Comparison of ENCODE assay signal across 11 cellular contexts in genomic region chr11:110196241-110196754, GRCh38.
DNase-seq lines count a peak whose midpoint lies in the region; ATAC-seq, FAIRE-seq and TF ChIP-seq lines count a peak whose summit lies in the region.
"Had no signal": no experiment of that assay in that cellular context is flagged by ENCODE, and none has a peak within 500 bp of the region (broad histone marks: within the 10 kb centered on the region; RNA-seq: fewer than 3 reads in every experiment).

No MANE protein-coding gene starts in this region.

- H3K4me1 ChIP-seq in BLaER1 treated with 17β-estradiol and CSF1 and Interleukin-3, amounts not matched to agents 10 nM and 100 nM = peaks cover 0 to 30% (median 7%) of the 10 kb centered on the region in 10 experiments; a peak in 10 of 20 replicates
- H3K4me1 ChIP-seq in endothelial cell of umbilical vein (ENCODE audit: control insufficient read depth, extremely low read depth, insufficient read depth, low read length) = peaks cover 36% of the 10 kb centered on the region
- H3K4me1 ChIP-seq in mucosa of descending colon (ENCODE audit: low read depth) = no peaks in the 10 kb centered on the region

- BruUV-seq in endothelial cell of umbilical vein (replicated peaks; lab: Mats Ljungman, UMichigan) = no TSS peak

- peaks cover 5 to 19% (median 10%) of the 10 kb centered on the region in 11 experiments; a peak in 14 of 22 replicates for H3K9me3 ChIP-seq in BLaER1 treated with 17β-estradiol and CSF1 and Interleukin-3, amounts not matched to agents 10 nM and 100 nM (replicated peaks in 1 of 11)
- H3K9me3 ChIP-seq in endothelial cell of umbilical vein (replicated peaks; ENCODE audit: control insufficient read depth, insufficient read depth, low read length) (no peaks in the 10 kb centered on the region), mucosa of descending colon (no peaks in the 10 kb centered on the region)
- H3K9me3 ChIP-seq: ovary had no signal

- dilution Hi-C loops in endothelial cell of umbilical vein (cut with MboI; ENCODE audit: extremely low pct_ligation_motif_present, low sequenced_read_pairs) = no loop called here

- no peaks in the 10 kb centered on the region for H3K27me3 ChIP-seq in BLaER1 treated with 17β-estradiol and CSF1 and Interleukin-3, amounts not matched to agents 10 nM and 100 nM
- H3K27me3 ChIP-seq in endothelial cell of umbilical vein (ENCODE audit: control insufficient read depth in 2 of 2, insufficient read depth in 2 of 2, low read length in 2 of 2) = no peaks in the 10 kb centered on the region
- H3K27me3 ChIP-seq: ovary had no signal

- H3K27ac ChIP-seq in BLaER1 treated with 17β-estradiol and CSF1 and Interleukin-3, amounts not matched to agents 10 nM and 100 nM = no peak overlapping the region
- peak overlapping the region; percentile 78 for H3K27ac ChIP-seq in endothelial cell of umbilical vein (ENCODE audit: insufficient read depth, low read depth, low read length)
- H3K27ac ChIP-seq: coronary artery, ovary had no signal

- POLR2A ChIA-PET in endothelial cell of umbilical vein (lab: Charles Lee) = no interaction called here

- H3K4me3 ChIP-seq in BLaER1 treated with 17β-estradiol and CSF1 and Interleukin-3, amounts not matched to agents 10 nM and 100 nM = no peak overlapping the region
- H3K4me3 ChIP-seq in endothelial cell of umbilical vein (replicated peaks in 1 of 3; ENCODE audit: insufficient read depth in 1 of 3, low read depth in 1 of 3, low read length in 3 of 3) = no peak overlapping the region
- H3K4me3 ChIP-seq in mucosa of descending colon = no peak overlapping the region
- H3K4me3 ChIP-seq: coronary artery, ovary had no signal

- CTCF ChIA-PET in endothelial cell of umbilical vein (lab: Charles Lee) = interaction anchor here (0.9 to 7.0 kb wide), 8 partner anchors 38 to 257 kb away, joined by 3 to 143 read pairs (median 4); partner anchors contain the start of genes FDX1 and ZC3H12C

- H3K36me3 ChIP-seq in BLaER1 treated with 17β-estradiol and CSF1 and Interleukin-3, amounts not matched to agents 10 nM and 100 nM = no peaks in the 10 kb centered on the region
- H3K36me3 ChIP-seq in endothelial cell of umbilical vein (ENCODE audit: control insufficient read depth in 2 of 2, extremely low read depth in 1 of 2, insufficient read depth in 2 of 2, low read length in 2 of 2) (no peaks in the 10 kb centered on the region), mucosa of descending colon (ENCODE audit: low read depth) (no peaks in the 10 kb centered on the region)
- H3K36me3 ChIP-seq: ovary had no signal

- H3K4me2 ChIP-seq in BLaER1 treated with 17β-estradiol and CSF1 and Interleukin-3, amounts not matched to agents 10 nM and 100 nM = peak overlapping the region in 6 of 11 experiments; percentile 2 to 51 (median 28); a peak in 7 of 22 replicates
- H3K4me2 ChIP-seq in endothelial cell of umbilical vein (ENCODE audit: insufficient read depth, low read length) = peak overlapping the region; percentile 45

- no peak overlapping the region for H3K9ac ChIP-seq in BLaER1 treated with 17β-estradiol and CSF1 and Interleukin-3, amounts not matched to agents 10 nM and 100 nM
- H3K9ac ChIP-seq in endothelial cell of umbilical vein (replicated peaks; ENCODE audit: extremely low read depth, insufficient read depth, low read length) = peak overlapping the region; percentile 33

- no peaks in the 10 kb centered on the region for H3K9me1 ChIP-seq in endothelial cell of umbilical vein (replicated peaks; ENCODE audit: control insufficient read depth, extremely low read depth, insufficient read depth, low read length)

- H2AFZ ChIP-seq in endothelial cell of umbilical vein (ENCODE audit: low read depth, low read length) = no peak overlapping the region

- intact Hi-C loops in endothelial cell of umbilical vein (cut with micrococcal nuclease) (loop anchor here (1.0 to 2.0 kb wide), 2 partner anchors 22 to 47 kb away; no protein-coding TSS in a partner anchor), mucosa of descending colon (cut with DNase I, micrococcal nuclease) (loop anchor here in 1 of 2 donors (10.0 kb wide), 1 partner anchor 251 kb away; no protein-coding TSS in a partner anchor)

- TF ChIP-seq POLR2A in endothelial cell of umbilical vein (IDR thresholded peaks at IDR 0.05; ENCODE audit: low read depth, low read length) = peak; percentile 42
- no peak for TF ChIP-seq POLR2A in GM12891 (IDR thresholded peaks at IDR 0.05; ENCODE audit: low read depth, low read length)

- FAIRE-seq in endothelial cell of umbilical vein (lab: Jason Lieb, UNC) = peak; percentile 87
- no peak for FAIRE-seq in GM12891 (lab: Jason Lieb, UNC)

- peak; percentile 65 for ATAC-seq in mucosa of descending colon
- ATAC-seq in HG03432 (IDR thresholded peaks at IDR 0.05; ENCODE audit: unreplicated experiment) = no peak
- no peak for ATAC-seq in HG03045 (IDR thresholded peaks at IDR 0.05; ENCODE audit: unreplicated experiment)

- DNase-seq in LoVo (ENCODE audit: low spot score) (peak; percentile 83), endothelial cell of umbilical vein (ENCODE audit: low read depth, low spot score) (peak; percentile 45), mucosa of descending colon (no peak), GM12891 (ENCODE audit: insufficient read length, low spot score) (no peak)
- DNase-seq in stimulated activated CD4-positive, alpha-beta T cell treated with anti-CD3 and anti-CD28 coated beads, Interleukin-12 subunit alpha, Interleukin-12 subunit beta, amount 100 ng/mL, for 4 hours = no peak
- DNase-seq: DMS 273 treated with DMSO at 0.1 percent for 48 hours, ovary had no signal

- no peak for TF ChIP-seq CTCF in endothelial cell of umbilical vein (IDR thresholded peaks at IDR 0.05; ENCODE audit: extremely low read depth in 1 of 2, insufficient read depth in 1 of 2, low read depth in 1 of 2, low read length in 2 of 2)
- no peak for TF ChIP-seq CTCF in mucosa of descending colon (IDR thresholded peaks at IDR 0.05)

- H4K20me1 ChIP-seq in BLaER1 treated with 17β-estradiol and CSF1 and Interleukin-3, amounts not matched to agents 10 nM and 100 nM = no peaks in the 10 kb centered on the region
- H4K20me1 ChIP-seq in endothelial cell of umbilical vein (replicated peaks; ENCODE audit: control insufficient read depth, extremely low read depth, insufficient read depth, low read length) = no peaks in the 10 kb centered on the region

- no peaks in the 10 kb centered on the region for H3K79me2 ChIP-seq in endothelial cell of umbilical vein (ENCODE audit: control insufficient read depth, insufficient read depth, low read length)

TF ChIP-seq in endothelial cell of umbilical vein, 7 proteins besides CTCF, POLR2A, EP300 and RAD21:
- TF ChIP-seq GATA2 (IDR thresholded peaks at IDR 0.05; ENCODE audit: insufficient read depth, insufficient read length, low read depth, low read length) (peak; percentile 92), EZH2 (IDR thresholded peaks at IDR 0.05; ENCODE audit: borderline replicate concordance, low read depth, low read length, severe bottlenecking) (no peak), POLR2AphosphoS5 (IDR thresholded peaks at IDR 0.05; ENCODE audit: insufficient read depth, low read depth, low read length) (peak; percentile 66), JUN (IDR thresholded peaks at IDR 0.05; ENCODE audit: borderline replicate concordance, insufficient read depth, insufficient read length, low read depth) (peak; percentile 66), FOS (IDR thresholded peaks at IDR 0.05; ENCODE audit: borderline replicate concordance, insufficient read depth, low read length) (peak; percentile 79), MYC (IDR thresholded peaks at IDR 0.05; ENCODE audit: low read depth, low read length) (no peak), MAX (IDR thresholded peaks at IDR 0.05; ENCODE audit: insufficient read depth, insufficient read length) (no peak)

TF ChIP-seq in GM12891, 5 proteins besides CTCF, POLR2A, EP300 and RAD21:
- TF ChIP-seq POLR2AphosphoS5 (IDR thresholded peaks at IDR 0.05; ENCODE audit: low read depth, low read length) = no peak
- no peak for TF ChIP-seq TAF1 (IDR thresholded peaks at IDR 0.05; ENCODE audit: low read depth, low read length)
- TF ChIP-seq SPI1 (IDR thresholded peaks at IDR 0.05; ENCODE audit: low read depth, low read length) = no peak
- no peak for TF ChIP-seq PAX5 (IDR thresholded peaks at IDR 0.05; ENCODE audit: insufficient read depth, low read length, severe bottlenecking)
- no peak for TF ChIP-seq POU2F2 (IDR thresholded peaks at IDR 0.05; ENCODE audit: low read depth, low read length)
TF ChIP-seq in GM12891: peak in this region for 0.

Comparison
In these comparisons a context has a peak if more than half of its experiments do, and no peak if none do; other contexts are left out.
1. DNase-seq: peak in LoVo (single experiment) and endothelial cell of umbilical vein (single experiment); none in mucosa of descending colon (0 of 3), GM12891 (single experiment) and stimulated activated CD4-positive, alpha-beta T cell treated with anti-CD3 and anti-CD28 coated beads, Interleukin-12 subunit alpha, Interleukin-12 subunit beta, amount 100 ng/mL, for 4 hours (single experiment).